In genomic region chr7:24214670-24215069, GRCh38 we compare ENCODE assay signal across 19 cellular contexts.
DNase-seq lines count a peak whose midpoint lies in the region; ATAC-seq and TF ChIP-seq lines count a peak whose summit lies in the region.
"Had no signal": no experiment of that assay in that cellular context is flagged by ENCODE, and none has a peak within 500 bp of the region (broad histone marks: within the 10 kb centered on the region; RNA-seq: fewer than 3 reads in every experiment).

No MANE protein-coding gene starts in this region.

- H4K20me1 ChIP-seq in smooth muscle cell (ENCODE audit: low read depth) = no peaks in the 10 kb centered on the region
- no peaks in the 10 kb centered on the region for H4K20me1 ChIP-seq in OCI-LY7 (ENCODE audit: insufficient read depth, low read length)

- no peak overlapping the region for H3K4me3 Mint-ChIP-seq in activated CD4-positive, alpha-beta T cell treated with anti-CD3 and anti-CD28 coated beads, Interleukin-2, amount 10 ng/mL, durations not matched to agents 7 days and 5 days
- H3K4me3 Mint-ChIP-seq: CD4-positive, alpha-beta memory T cell had no signal

- no peaks in the 10 kb centered on the region for H3K36me3 Mint-ChIP-seq in activated CD4-positive, alpha-beta T cell treated with anti-CD3 and anti-CD28 coated beads, Interleukin-2, amount 10 ng/mL, durations not matched to agents 7 days and 5 days (ENCODE audit: low read depth)
- H3K36me3 Mint-ChIP-seq: CD4-positive, alpha-beta memory T cell had no signal

- H3K79me2 ChIP-seq in smooth muscle cell (ENCODE audit: low read depth) (no peaks in the 10 kb centered on the region), OCI-LY7 (ENCODE audit: insufficient read depth, low read depth, low read length) (no peaks in the 10 kb centered on the region)

- H3F3A ChIP-seq in smooth muscle cell (ENCODE audit: low read depth) = peaks cover 14% of the 10 kb centered on the region

- WGBS in esophagus muscularis mucosa = 38% methylated on average over 4 of the region's 4 CpGs
- 23% methylated on average over 4 of the region's 4 CpGs for WGBS in smooth muscle cell (ENCODE audit: low lambda C conversion rate)

- H3K36me3 ChIP-seq in BE2C (no peaks in the 10 kb centered on the region), esophagus muscularis mucosa (no peaks in the 10 kb centered on the region), smooth muscle cell (ENCODE audit: low read depth) (no peaks in the 10 kb centered on the region), OCI-LY7 (ENCODE audit: insufficient read depth, low read length) (no peaks in the 10 kb centered on the region)

- H3K9me3 Mint-ChIP-seq in activated CD4-positive, alpha-beta T cell treated with anti-CD3 and anti-CD28 coated beads, Interleukin-2, amount 10 ng/mL, durations not matched to agents 7 days and 5 days = no peaks in the 10 kb centered on the region

- no peak for DNase-seq in BE2C
- peak; percentile 19 for DNase-seq in esophagus muscularis mucosa (ENCODE audit: extremely low spot score)
- DNase-seq in smooth muscle cell (lab: John Stamatoyannopoulos, UW; ENCODE audit: unreplicated experiment) = no peak
- no peak for DNase-seq in OCI-LY7 (ENCODE audit: low spot score)
- no peak for DNase-seq in activated CD4-positive, alpha-beta T cell treated with anti-CD3 and anti-CD28 coated beads, Interleukin-2, amount 10 ng/mL, durations not matched to agents 7 days and 5 days
- DNase-seq: AML-193; C1 segment of cervical spinal cord; Calu3; CD4-positive, alpha-beta memory T cell; COR-L47; DMS53; DMS79 treated with DMSO at 0.1 percent for 48 hours; GF-D8; GM23248; H7; HCEC 1CT had no signal

- intact Hi-C loops in esophagus muscularis mucosa (cut with DNase I) (no loop called here), OCI-LY7 (cut with micrococcal nuclease; ENCODE audit: unreplicated experiment) (no loop called here)

- CTCF ChIA-PET in OCI-LY7 (lab: Charles Lee; ENCODE audit: unreplicated experiment) = no interaction called here
- CTCF ChIA-PET in activated CD4-positive, alpha-beta T cell treated with anti-CD3 and anti-CD28 coated beads, Interleukin-2, amount 10 ng/mL, durations not matched to agents 7 days and 5 days (lab: Charles Lee) = no interaction called here

- H3K4me2 ChIP-seq in smooth muscle cell (peak overlapping the region; percentile 4), OCI-LY7 (ENCODE audit: low read length) (no peak overlapping the region)

- peaks cover 12% of the 10 kb centered on the region for H3K4me1 ChIP-seq in BE2C
- H3K4me1 ChIP-seq in esophagus muscularis mucosa = no peaks in the 10 kb centered on the region
- no peaks in the 10 kb centered on the region for H3K4me1 ChIP-seq in smooth muscle cell (ENCODE audit: low read depth)
- no peaks in the 10 kb centered on the region for H3K4me1 ChIP-seq in OCI-LY7 (ENCODE audit: insufficient read depth, low read length, poor library complexity, severe bottlenecking)

- H3K9me2 ChIP-seq in OCI-LY7 (ENCODE audit: insufficient read depth, low read length) = no peaks in the 10 kb centered on the region

- POLR2A ChIA-PET in OCI-LY7 (lab: Charles Lee) = no interaction called here
- POLR2A ChIA-PET in activated CD4-positive, alpha-beta T cell treated with anti-CD3 and anti-CD28 coated beads, Interleukin-2, amount 10 ng/mL, durations not matched to agents 7 days and 5 days (lab: Charles Lee) = no interaction called here

- no peaks in the 10 kb centered on the region for H3K4me1 Mint-ChIP-seq in activated CD4-positive, alpha-beta T cell treated with anti-CD3 and anti-CD28 coated beads, Interleukin-2, amount 10 ng/mL, durations not matched to agents 7 days and 5 days

- TF ChIP-seq CTCF in BE2C (IDR thresholded peaks at IDR 0.05; ENCODE audit: low read depth, low read length) = no peak
- no peak for TF ChIP-seq CTCF in esophagus muscularis mucosa (IDR thresholded peaks at IDR 0.05)
- TF ChIP-seq CTCF in smooth muscle cell (IDR thresholded peaks at IDR 0.05; ENCODE audit: borderline replicate concordance, insufficient read depth, poor library complexity, severe bottlenecking) = no peak
- TF ChIP-seq CTCF in OCI-LY7 (conservative IDR thresholded peaks at IDR 0.05; ENCODE audit: low read length) = no peak

- H2AFZ ChIP-seq in smooth muscle cell (ENCODE audit: low read depth) (no peak overlapping the region), OCI-LY7 (ENCODE audit: low read length) (no peak overlapping the region)
- H2AFZ ChIP-seq: GM23248 had no signal

- H3K4me3 ChIP-seq in BE2C (ENCODE audit: low read depth, low read length) (peak overlapping the region; percentile 25), esophagus muscularis mucosa (no peak overlapping the region), smooth muscle cell (no peak overlapping the region), OCI-LY7 (ENCODE audit: low read depth, low read length, poor library complexity, severe bottlenecking) (no peak overlapping the region)
- H3K4me3 ChIP-seq: GM23248 had no signal

- no peak for TF ChIP-seq POLR2A in esophagus muscularis mucosa (IDR thresholded peaks at IDR 0.05; ENCODE audit: low read depth)

- no peaks in the 10 kb centered on the region for H3K9me3 ChIP-seq in BE2C
- no peaks in the 10 kb centered on the region for H3K9me3 ChIP-seq in esophagus muscularis mucosa
- H3K9me3 ChIP-seq in smooth muscle cell (replicated peaks; ENCODE audit: low read depth) = no peaks in the 10 kb centered on the region
- H3K9me3 ChIP-seq in OCI-LY7 (ENCODE audit: low read length) = no peaks in the 10 kb centered on the region

- no peak for TF ChIP-seq EP300 in esophagus muscularis mucosa (IDR thresholded peaks at IDR 0.05)

- H3K27me3 Mint-ChIP-seq in activated CD4-positive, alpha-beta T cell treated with anti-CD3 and anti-CD28 coated beads, Interleukin-2, amount 10 ng/mL, durations not matched to agents 7 days and 5 days = peaks cover 5% of the 10 kb centered on the region

- H3K9ac ChIP-seq in smooth muscle cell (ENCODE audit: low read depth) = no peak overlapping the region
- H3K9ac ChIP-seq: GM23248 had no signal

- no TSS peak for BruUV-seq in OCI-LY7 (replicated peaks; lab: Mats Ljungman, UMichigan)

- no peak overlapping the region for H3K27ac Mint-ChIP-seq in activated CD4-positive, alpha-beta T cell treated with anti-CD3 and anti-CD28 coated beads, Interleukin-2, amount 10 ng/mL, durations not matched to agents 7 days and 5 days
- H3K27ac Mint-ChIP-seq: CD4-positive, alpha-beta memory T cell had no signal

- ATAC-seq in SK-N-SH treated with all-trans-retinoic acid at 6 μM for 48 hours (no peak; the same call in 1 of the 3 replicates), GM21360 (IDR thresholded peaks at IDR 0.05; ENCODE audit: unreplicated experiment) (no peak)

- H3K27me3 ChIP-seq in BE2C = no peaks in the 10 kb centered on the region
- no peaks in the 10 kb centered on the region for H3K27me3 ChIP-seq in esophagus muscularis mucosa
- no peaks in the 10 kb centered on the region for H3K27me3 ChIP-seq in smooth muscle cell (ENCODE audit: low read depth)

- H3K27ac ChIP-seq in esophagus muscularis mucosa (replicated peaks in 1 of 4) (no peak overlapping the region), smooth muscle cell (ENCODE audit: low read depth) (no peak overlapping the region), OCI-LY7 (ENCODE audit: low read depth, low read length, poor library complexity, severe bottlenecking) (no peak overlapping the region)
- H3K27ac ChIP-seq: 22Rv1, GM23248 had no signal

TF ChIP-seq in SK-N-SH treated with all-trans-retinoic acid at 6 μM for 48 hours, 23 proteins besides CTCF, POLR2A, EP300 and RAD21 (continues in another document):
- no peak for TF ChIP-seq TOX (CRISPR knock-in tag; IDR thresholded peaks at IDR 0.05; ENCODE audit: borderline replicate concordance)
- TF ChIP-seq SNAI2 (CRISPR knock-in tag; IDR thresholded peaks at IDR 0.05) = no peak
- TF ChIP-seq CSRNP3 (CRISPR knock-in tag; IDR thresholded peaks at IDR 0.05) = no peak
- 0 out of 2 replicates have a peak, but pooled peaks have one; percentile 30 for TF ChIP-seq TSHZ2 (CRISPR knock-in tag; IDR thresholded peaks at IDR 0.05)
